Comparison of ENCODE assay signal across 8 cellular contexts in genomic region chr11:66311965-66312548, GRCh38. TPM values are rescaled to one million over a fixed set of nuclear protein-coding genes. Genes with fewer than 3 reads are reported as not detected.
DNase-seq lines count a peak whose midpoint lies in the region; ATAC-seq, FAIRE-seq and TF ChIP-seq lines count a peak whose summit lies in the region.

No MANE protein-coding gene starts in this region.

- H3K9me1 ChIP-seq in keratinocyte (ENCODE audit: control insufficient read depth, extremely low read depth, insufficient read depth, low read length) = no peaks in the 10 kb centered on the region

- TF ChIP-seq CTCF in activated B cell treated with CpG ODN at 0.5 μM for 24 hours (IDR thresholded peaks at IDR 0.05) (peak; percentile 95), keratinocyte (optimal IDR thresholded peaks at IDR 0.05 in 1 of 3, IDR thresholded peaks at IDR 0.05 in 1 of 3, conservative IDR thresholded peaks at IDR 0.05 in 1 of 3; ENCODE audit: extremely low read depth in 1 of 3, insufficient read depth in 2 of 3, low read length in 3 of 3) (peak in 2 of 3 experiments; percentile 59 to 93)

- in situ Hi-C loops in GM18951 (cut with MboI; ENCODE audit: low sequenced_read_pairs, unreplicated experiment) = no loop called here

- H3K9me3 Mint-ChIP-seq in activated B cell treated with CpG ODN at 0.5 μM for 24 hours = no peaks in the 10 kb centered on the region

- peaks cover 30% of the 10 kb centered on the region for H3K4me1 Mint-ChIP-seq in activated B cell treated with CpG ODN at 0.5 μM for 24 hours

- peaks cover 16% of the 10 kb centered on the region for H3K27me3 ChIP-seq in keratinocyte (ENCODE audit: control insufficient read depth, extremely low read depth, insufficient read depth, low read length)

- peaks cover 2% of the 10 kb centered on the region for H3K36me3 Mint-ChIP-seq in activated B cell treated with CpG ODN at 0.5 μM for 24 hours (ENCODE audit: low read depth)

- peak overlapping the region; percentile 97 for H3K27ac Mint-ChIP-seq in activated B cell treated with CpG ODN at 0.5 μM for 24 hours

- peak overlapping the region; percentile 95 for H3K4me2 ChIP-seq in keratinocyte (ENCODE audit: control insufficient read depth, extremely low read depth, insufficient read depth, low read depth, low read length)

- H4K20me1 ChIP-seq in keratinocyte (ENCODE audit: control insufficient read depth, extremely low read depth, insufficient read depth, low read length) = no peaks in the 10 kb centered on the region

- dilution Hi-C loops in keratinocyte (cut with MboI; ENCODE audit: extremely low pct_ligation_motif_present, low sequenced_read_pairs) = no loop called here

- intact Hi-C loops in activated B cell treated with CpG ODN at 0.5 μM for 24 hours (cut with micrococcal nuclease) = loop anchor here (1.0 to 2.0 kb wide), 12 partner anchors 16 to 531 kb away; partner anchors contain the start of genes BRMS1, CCDC87, CCS and DPP3

- H2AFZ ChIP-seq in keratinocyte (ENCODE audit: control insufficient read depth, low read length) = peak overlapping the region; percentile 99

- DNase-seq in AG08396 (ENCODE audit: low spot score) (peak; percentile 86), NCI-H2227 (lab: John Stamatoyannopoulos, UW; ENCODE audit: unreplicated experiment) (peak; percentile 97), activated B cell treated with CpG ODN at 0.5 μM for 24 hours (peak; percentile 98), caudate nucleus (lab: John Stamatoyannopoulos, UW) (peak in 58 of 61 donors; percentile 15 to 94 (median 78)), keratinocyte (ENCODE audit: low read depth, low spot score) (peak; percentile 76)
- DNase-seq in stimulated activated CD4-positive, alpha-beta T cell treated with anti-CD3 and anti-CD28 coated beads, Interleukin-12 subunit alpha, Interleukin-12 subunit beta, amount 100 ng/mL, for 4 hours = peak; percentile 96

- peaks cover 2% of the 10 kb centered on the region for H3K4me1 ChIP-seq in keratinocyte (ENCODE audit: control insufficient read depth, extremely low read depth, insufficient read depth, low read length)

- no peaks in the 10 kb centered on the region for H3K79me2 ChIP-seq in keratinocyte (ENCODE audit: control insufficient read depth, insufficient read depth, low read length)

- FAIRE-seq in keratinocyte (lab: Jason Lieb, UNC) = peak; percentile 90

- CTCF ChIA-PET in activated B cell treated with CpG ODN at 0.5 μM for 24 hours (lab: Charles Lee) = interaction anchor here (0.6 to 5.1 kb wide), 21 partner anchors 9 to 438 kb away, joined by 3 to 67 read pairs (median 6); partner anchors contain the start of genes BRMS1, DPP3, MRPL11 and RBM4B

- TF ChIP-seq POLR2A in GM18951 (IDR thresholded peaks at IDR 0.05; ENCODE audit: extremely low read depth, insufficient read depth, insufficient read length) = peak; percentile 38

- POLR2A ChIA-PET in activated B cell treated with CpG ODN at 0.5 μM for 24 hours (lab: Charles Lee) = interaction anchor here (0.6 to 3.3 kb wide), 32 partner anchors 13 to 1729 kb away, joined by 3 to 26 read pairs (median 4); partner anchors contain the start of genes BRMS1, CCDC85B, DPP3 and MRPL11

- H3K27me3 Mint-ChIP-seq in activated B cell treated with CpG ODN at 0.5 μM for 24 hours = no peaks in the 10 kb centered on the region

- H3K27ac ChIP-seq in caudate nucleus (ENCODE audit: low read depth, low read length) (peak overlapping the region; percentile 89), keratinocyte (ENCODE audit: control insufficient read depth, insufficient read depth, low read length) (peak overlapping the region; percentile 72)

- H3K4me3 ChIP-seq in keratinocyte (ENCODE audit: control insufficient read depth in 2 of 3, extremely low read depth in 1 of 3, insufficient read depth in 2 of 3, low read depth in 1 of 3, low read length in 3 of 3) = peak overlapping the region; percentile 48 to 86 (median 79)

- ATAC-seq in HG03175 (IDR thresholded peaks at IDR 0.05; ENCODE audit: unreplicated experiment) (peak; percentile 73), activated B cell treated with CpG ODN at 0.5 μM for 24 hours (ENCODE audit: low read depth) (peak; percentile 79)

- no peaks in the 10 kb centered on the region for H3K36me3 ChIP-seq in keratinocyte (ENCODE audit: control insufficient read depth in 2 of 2, extremely low read depth in 1 of 2, insufficient read depth in 2 of 2, low read length in 2 of 2)

- H3K4me3 Mint-ChIP-seq in activated B cell treated with CpG ODN at 0.5 μM for 24 hours = peak overlapping the region; percentile 93

- H3K9me3 ChIP-seq in keratinocyte (ENCODE audit: control insufficient read depth, low read depth, low read length) = no peaks in the 10 kb centered on the region

- peak overlapping the region; percentile 76 for H3K9ac ChIP-seq in keratinocyte (ENCODE audit: control insufficient read depth, extremely low read depth, insufficient read depth, low read length)

RNA-seq across cellular contexts. Expression of gene CD248, which starts 4.8 kb away (rescaled TPM):
- total RNA-seq in activated B cell treated with CpG ODN at 0.5 μM for 24 hours = 0.22 TPM in 1 of 2 replicates, not detected in the other
- 0.02 to 0.40 TPM (median 0.12 TPM) in 3 replicates for polyA plus RNA-seq in keratinocyte
- polyA plus RNA-seq in keratinocyte (2011; ENCODE audit: low read depth) = 0.37 TPM
- 0.05 and 0.06 TPM in 2 replicates for polyA plus RNA-seq in keratinocyte (2011; cell fraction: cytosol; rRNA removed)
- polyA plus RNA-seq in keratinocyte (2011; cell fraction: nucleus; rRNA removed) = 0.31 and 0.40 TPM in 2 replicates
- 0.06 and 1.2 TPM in 2 replicates for polyA plus RNA-seq in keratinocyte (2012; ENCODE audit: low replicate concordance)
- 0.23 to 0.52 TPM in 2 of 3 replicates, not detected in the other for polyA minus RNA-seq in keratinocyte
- polyA minus RNA-seq in keratinocyte (2011; cell fraction: cytosol; rRNA and poly(A)+ RNA removed) = not detected
- 0.21 TPM in 1 of 2 replicates, not detected in the other for polyA minus RNA-seq in keratinocyte (2011; cell fraction: nucleus; rRNA and poly(A)+ RNA removed)

RNA-seq across cellular contexts. Expression of gene TMEM151A, which starts 20.4 kb away (rescaled TPM):
- not detected in 2 replicates for total RNA-seq in activated B cell treated with CpG ODN at 0.5 μM for 24 hours
- polyA plus RNA-seq in keratinocyte = 0.05 to 0.18 TPM in 2 of 3 replicates, not detected in the other
- polyA plus RNA-seq in keratinocyte (2011; ENCODE audit: low read depth) = not detected
- 0.05 and 0.16 TPM in 2 replicates for polyA plus RNA-seq in keratinocyte (2011; cell fraction: cytosol; rRNA removed)
- polyA plus RNA-seq in keratinocyte (2011; cell fraction: nucleus; rRNA removed) = 0.22 and 0.40 TPM in 2 replicates
- 0.08 TPM in 1 of 2 replicates, not detected in the other for polyA plus RNA-seq in keratinocyte (2012; ENCODE audit: low replicate concordance)
- polyA minus RNA-seq in keratinocyte = 0.23 TPM in 1 of 3 replicates, not detected in the others
- polyA minus RNA-seq in keratinocyte (2011; cell fraction: cytosol; rRNA and poly(A)+ RNA removed) = not detected
- polyA minus RNA-seq in keratinocyte (2011; cell fraction: nucleus; rRNA and poly(A)+ RNA removed) = 0.31 and 0.32 TPM in 2 replicates

RNA-seq across cellular contexts. Expression of gene YIF1A, which starts 23.1 kb away (rescaled TPM):
- 53.4 and 62.6 TPM in 2 replicates for total RNA-seq in activated B cell treated with CpG ODN at 0.5 μM for 24 hours
- polyA plus RNA-seq in keratinocyte = 80.3 to 157 TPM (median 87.5 TPM) in 3 replicates
- polyA plus RNA-seq in keratinocyte (2011; ENCODE audit: low read depth) = 14.7 TPM
- polyA plus RNA-seq in keratinocyte (2011; cell fraction: cytosol; rRNA removed) = 96.1 and 149 TPM in 2 replicates
- 96.2 and 108 TPM in 2 replicates for polyA plus RNA-seq in keratinocyte (2011; cell fraction: nucleus; rRNA removed)
- polyA plus RNA-seq in keratinocyte (2012; ENCODE audit: low replicate concordance) = 106 and 137 TPM in 2 replicates
- polyA minus RNA-seq in keratinocyte = 111 to 173 TPM (median 122 TPM) in 3 replicates
- 246 TPM for polyA minus RNA-seq in keratinocyte (2011; cell fraction: cytosol; rRNA and poly(A)+ RNA removed)
- 43.4 and 45.8 TPM in 2 replicates for polyA minus RNA-seq in keratinocyte (2011; cell fraction: nucleus; rRNA and poly(A)+ RNA removed)

RNA-seq across cellular contexts. Expression of gene RIN1, which starts 24.2 kb away (rescaled TPM):
- 0.76 and 0.98 TPM in 2 replicates for total RNA-seq in activated B cell treated with CpG ODN at 0.5 μM for 24 hours
- polyA plus RNA-seq in keratinocyte = 10.6 to 18.6 TPM (median 16.1 TPM) in 3 replicates
- polyA plus RNA-seq in keratinocyte (2011; ENCODE audit: low read depth) = 7.9 TPM
- 6.2 and 20.7 TPM in 2 replicates for polyA plus RNA-seq in keratinocyte (2011; cell fraction: cytosol; rRNA removed)
- polyA plus RNA-seq in keratinocyte (2011; cell fraction: nucleus; rRNA removed) = 19.3 and 34.2 TPM in 2 replicates
- polyA plus RNA-seq in keratinocyte (2012; ENCODE audit: low replicate concordance) = 28.8 and 29.9 TPM in 2 replicates
- 7.6 to 19.7 TPM (median 10.7 TPM) in 3 replicates for polyA minus RNA-seq in keratinocyte
- polyA minus RNA-seq in keratinocyte (2011; cell fraction: cytosol; rRNA and poly(A)+ RNA removed) = 44.9 TPM
- 20.1 and 21.6 TPM in 2 replicates for polyA minus RNA-seq in keratinocyte (2011; cell fraction: nucleus; rRNA and poly(A)+ RNA removed)

RNA-seq across cellular contexts. Expression of gene BRMS1, which starts 32.8 kb away (rescaled TPM):
- 56.9 and 59.2 TPM in 2 replicates for total RNA-seq in activated B cell treated with CpG ODN at 0.5 μM for 24 hours
- 61.4 to 65.8 TPM (median 64.8 TPM) in 3 replicates for polyA plus RNA-seq in keratinocyte
- polyA plus RNA-seq in keratinocyte (2011; ENCODE audit: low read depth) = 31.0 TPM
- 37.7 and 68.6 TPM in 2 replicates for polyA plus RNA-seq in keratinocyte (2011; cell fraction: cytosol; rRNA removed)
- polyA plus RNA-seq in keratinocyte (2011; cell fraction: nucleus; rRNA removed) = 44.0 and 44.5 TPM in 2 replicates
- 38.4 and 73.3 TPM in 2 replicates for polyA plus RNA-seq in keratinocyte (2012; ENCODE audit: low replicate concordance)
- polyA minus RNA-seq in keratinocyte = 14.7 to 32.2 TPM (median 21.4 TPM) in 3 replicates
- polyA minus RNA-seq in keratinocyte (2011; cell fraction: cytosol; rRNA and poly(A)+ RNA removed) = 28.6 TPM
- 9.1 and 10.6 TPM in 2 replicates for polyA minus RNA-seq in keratinocyte (2011; cell fraction: nucleus; rRNA and poly(A)+ RNA removed)

Comparison
In these comparisons a context has a peak if more than half of its experiments do, and no peak if none do; other contexts are left out.
1. Peak in every context shown above with its lines: DNase-seq, ATAC-seq, H3K4me3 ChIP-seq and H3K27ac ChIP-seq.